ENCODE assay signal across 8 cellular contexts in the genomic region with DNA sequence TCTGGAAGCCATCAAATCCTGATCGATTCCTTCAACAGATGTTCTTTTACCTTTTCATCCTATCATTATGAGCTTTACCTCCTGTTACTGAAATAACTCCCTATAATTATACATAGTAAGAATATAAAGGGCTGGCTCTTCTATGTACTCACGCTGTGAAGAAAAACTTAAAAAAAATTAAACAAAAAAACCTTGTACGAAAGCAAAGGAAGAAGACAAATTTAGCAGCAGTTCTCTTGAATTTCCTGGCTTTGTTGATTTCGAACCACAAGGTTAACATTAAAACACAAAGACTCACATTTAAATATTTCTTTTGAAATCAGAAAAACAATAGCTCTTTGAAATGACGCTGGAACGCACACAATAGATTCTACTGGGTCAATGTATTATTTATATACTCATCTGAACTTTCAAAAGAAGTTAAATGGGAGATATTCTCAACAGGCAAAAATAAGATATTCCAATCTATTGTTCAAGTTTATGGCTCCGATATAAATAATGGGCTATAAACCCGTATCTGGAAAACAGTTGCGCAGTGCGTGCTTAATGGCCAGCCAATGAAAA. TPM values are rescaled to one million over a fixed set of nuclear protein-coding genes. Genes with fewer than 3 reads are reported as not detected.
DNase-seq lines count a peak whose midpoint lies in the region; ATAC-seq lines count a peak whose summit lies in the region.

No MANE protein-coding gene starts in this region.

- intact Hi-C loops in activated CD4-positive, alpha-beta memory T cell treated with anti-CD3 and anti-CD28 coated beads for 36 hours (cut with micrococcal nuclease), result loop anchor here (1.0 kb wide), 2 partner anchors 115 to 132 kb away; no protein-coding TSS in a partner anchor

- H3K27me3 ChIP-seq in iPS DF 6.9 (ENCODE audit: control insufficient read depth, insufficient read depth, low read length), result no peaks in the 10 kb centered on the region

- CTCF ChIA-PET in activated CD4-positive, alpha-beta memory T cell treated with anti-CD3 and anti-CD28 coated beads for 36 hours (lab: Charles Lee), result interaction anchor here (0.7 to 2.7 kb wide), 4 partner anchors 14 to 161 kb away, joined by 3 to 13 read pairs (median 8); partner anchors contain the start of gene SPEN

- no peaks in the 10 kb centered on the region for H3K9me3 ChIP-seq in iPS DF 6.9 (ENCODE audit: control insufficient read depth, insufficient read depth, low read length)

- peaks cover 28% of the 10 kb centered on the region for H3K4me1 Mint-ChIP-seq in T-helper 1 cell treated with Interleukin-12 subunit alpha and Interleukin-12 subunit beta and Interleukin-4 antibody, amounts not matched to agents 30 μg/mL and 1 μg/mL, for 36 hours (ENCODE audit: low read depth)
- peaks cover 26% of the 10 kb centered on the region for H3K4me1 Mint-ChIP-seq in activated CD4-positive, alpha-beta memory T cell treated with anti-CD3 and anti-CD28 coated beads for 36 hours (ENCODE audit: low read depth)
- H3K4me1 Mint-ChIP-seq in stimulated activated memory B cell treated with anti-CD40 and anti-IgM and Interleukin-4, amounts not matched to agents 10 μg/mL and 1 μg/mL and 100 μg/mL, for 72 hours, result peaks cover 65% of the 10 kb centered on the region

- no peak overlapping the region for H3K27ac ChIP-seq in iPS DF 6.9 (ENCODE audit: low read length)

- peak overlapping the region; percentile 90 for H3K4me3 Mint-ChIP-seq in T-helper 1 cell treated with Interleukin-12 subunit alpha and Interleukin-12 subunit beta and Interleukin-4 antibody, amounts not matched to agents 30 μg/mL and 1 μg/mL, for 36 hours
- H3K4me3 Mint-ChIP-seq in activated CD4-positive, alpha-beta memory T cell treated with anti-CD3 and anti-CD28 coated beads for 36 hours, result peak overlapping the region; percentile 81
- H3K4me3 Mint-ChIP-seq in stimulated activated memory B cell treated with anti-CD40 and anti-IgM and Interleukin-4, amounts not matched to agents 10 μg/mL and 1 μg/mL and 100 μg/mL, for 72 hours, result peak overlapping the region; percentile 94

- WGBS in iPS DF 6.9 (ENCODE audit: insufficient coverage, insufficient read length), result no CpG with 5 or more reads among the region's 10 CpGs

- H3K36me3 ChIP-seq in iPS DF 6.9 (ENCODE audit: control insufficient read depth, insufficient read depth, low read length), result no peaks in the 10 kb centered on the region; the same call in 1 of the 2 replicates

- H3K4me3 ChIP-seq in iPS DF 6.9 (ENCODE audit: low read length), result peak overlapping the region; percentile 64; the same call in 1 of the 2 replicates

- H3K36me3 Mint-ChIP-seq in T-helper 1 cell treated with Interleukin-12 subunit alpha and Interleukin-12 subunit beta and Interleukin-4 antibody, amounts not matched to agents 30 μg/mL and 1 μg/mL, for 36 hours (ENCODE audit: low read depth), result peaks cover 5% of the 10 kb centered on the region
- peaks cover 4% of the 10 kb centered on the region for H3K36me3 Mint-ChIP-seq in activated CD4-positive, alpha-beta memory T cell treated with anti-CD3 and anti-CD28 coated beads for 36 hours
- H3K36me3 Mint-ChIP-seq in stimulated activated memory B cell treated with anti-CD40 and anti-IgM and Interleukin-4, amounts not matched to agents 10 μg/mL and 1 μg/mL and 100 μg/mL, for 72 hours, result peaks cover 5% of the 10 kb centered on the region

- DNase-seq in T-helper 1 cell, result no peak
- no peak for DNase-seq in activated CD4-positive, alpha-beta memory T cell treated with anti-CD3 and anti-CD28 coated beads for 36 hours
- no peak for DNase-seq in iPS DF 6.9 (ENCODE audit: low read depth, low spot score)
- DNase-seq in kidney glomerular epithelial cell (lab: John Stamatoyannopoulos, UW), result no peak
- no peak for DNase-seq in NCI-H2171 (lab: John Stamatoyannopoulos, UW)
- DNase-seq in activated CD4-positive, alpha-beta T cell treated with anti-CD3 and anti-CD28 coated beads for 48 hours, result no peak

- ATAC-seq in stimulated activated memory B cell treated with anti-CD40 and anti-IgM and Interleukin-4, amounts not matched to agents 10 μg/mL and 1 μg/mL and 100 μg/mL, for 72 hours, result no peak

- H3K27ac Mint-ChIP-seq in T-helper 1 cell treated with Interleukin-12 subunit alpha and Interleukin-12 subunit beta and Interleukin-4 antibody, amounts not matched to agents 30 μg/mL and 1 μg/mL, for 36 hours, result peak overlapping the region; percentile 99
- H3K27ac Mint-ChIP-seq in activated CD4-positive, alpha-beta memory T cell treated with anti-CD3 and anti-CD28 coated beads for 36 hours, result peak overlapping the region; percentile 96
- peak overlapping the region; percentile 99 for H3K27ac Mint-ChIP-seq in stimulated activated memory B cell treated with anti-CD40 and anti-IgM and Interleukin-4, amounts not matched to agents 10 μg/mL and 1 μg/mL and 100 μg/mL, for 72 hours

- H3K9me3 Mint-ChIP-seq in T-helper 1 cell treated with Interleukin-12 subunit alpha and Interleukin-12 subunit beta and Interleukin-4 antibody, amounts not matched to agents 30 μg/mL and 1 μg/mL, for 36 hours, result no peaks in the 10 kb centered on the region
- H3K9me3 Mint-ChIP-seq in activated CD4-positive, alpha-beta memory T cell treated with anti-CD3 and anti-CD28 coated beads for 36 hours, result no peaks in the 10 kb centered on the region
- no peaks in the 10 kb centered on the region for H3K9me3 Mint-ChIP-seq in stimulated activated memory B cell treated with anti-CD40 and anti-IgM and Interleukin-4, amounts not matched to agents 10 μg/mL and 1 μg/mL and 100 μg/mL, for 72 hours

- peaks cover 3% of the 10 kb centered on the region for H3K27me3 Mint-ChIP-seq in T-helper 1 cell treated with Interleukin-12 subunit alpha and Interleukin-12 subunit beta and Interleukin-4 antibody, amounts not matched to agents 30 μg/mL and 1 μg/mL, for 36 hours (ENCODE audit: low read depth)
- no peaks in the 10 kb centered on the region for H3K27me3 Mint-ChIP-seq in activated CD4-positive, alpha-beta memory T cell treated with anti-CD3 and anti-CD28 coated beads for 36 hours
- H3K27me3 Mint-ChIP-seq in stimulated activated memory B cell treated with anti-CD40 and anti-IgM and Interleukin-4, amounts not matched to agents 10 μg/mL and 1 μg/mL and 100 μg/mL, for 72 hours, result no peaks in the 10 kb centered on the region

- POLR2A ChIA-PET in activated CD4-positive, alpha-beta memory T cell treated with anti-CD3 and anti-CD28 coated beads for 36 hours (lab: Charles Lee), result interaction anchor here (1.0 to 3.3 kb wide), 8 partner anchors 10 to 403 kb away, joined by 3 to 97 read pairs (median 9); partner anchors contain the start of genes CPLANE2, SPEN and ZBTB17

- peaks cover 5% of the 10 kb centered on the region; the same call in 1 of the 2 replicates for H3K4me1 ChIP-seq in iPS DF 6.9 (ENCODE audit: control insufficient read depth, insufficient read depth, low read length)

RNA-seq across cellular contexts. Expression of gene SPEN, which starts 13.6 kb away (rescaled TPM):
- 10 to 100 TPM; 37.0 to 41.9 TPM for total RNA-seq in activated CD4-positive, alpha-beta memory T cell treated with anti-CD3 and anti-CD28 coated beads for 36 hours

RNA-seq across cellular contexts. Expression of gene UQCRHL, which starts 26.5 kb away (rescaled TPM):
- 1 to 10 TPM; 2.0 to 2.5 TPM for total RNA-seq in activated CD4-positive, alpha-beta memory T cell treated with anti-CD3 and anti-CD28 coated beads for 36 hours
